1 cellular context compared by ENCODE assay signal in the genomic region with DNA sequence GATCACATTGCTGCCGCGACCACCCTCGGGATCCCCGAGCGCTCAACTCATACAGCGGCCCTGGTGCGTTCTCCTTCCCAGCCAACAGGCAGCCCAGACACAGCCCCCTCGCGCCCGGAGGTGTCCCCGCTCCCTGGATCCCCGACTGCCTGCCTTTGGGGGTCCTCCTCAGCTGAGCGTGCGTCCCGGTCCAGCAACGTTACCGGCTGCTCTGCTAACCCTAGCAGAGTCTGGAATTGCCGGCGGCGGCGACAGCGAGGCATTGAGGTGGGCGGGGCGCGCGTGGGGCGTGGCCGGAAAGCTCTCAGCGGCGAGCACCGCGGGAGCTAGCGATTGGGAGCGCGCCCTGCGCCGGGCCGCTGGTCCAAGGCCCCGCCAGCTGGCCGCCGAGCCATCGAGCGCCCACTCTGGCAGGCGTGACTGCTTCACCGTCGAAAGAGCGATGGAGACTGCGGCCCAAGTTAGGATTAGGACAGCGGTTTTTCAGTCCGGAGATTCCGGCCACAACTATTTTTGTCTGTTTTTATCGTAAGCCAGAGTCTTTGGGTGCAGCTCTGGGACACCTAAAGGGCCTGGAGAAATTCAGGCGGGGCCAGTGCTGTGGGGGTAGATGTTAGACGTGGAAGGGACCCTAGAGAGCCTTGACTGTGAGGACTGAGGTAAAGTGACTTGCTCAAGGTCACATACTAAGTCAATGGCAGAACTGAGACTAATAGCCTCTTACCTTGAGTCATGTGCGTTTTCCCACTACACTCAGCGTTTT.
A peak's percentile ranks its signal among the peaks of the same experiment; 100 is the strongest.
TF ChIP-seq lines count a peak whose summit lies in the region.

A gene (minus strand): TSS at position 232 of the 763 bp plus-strand sequence. CDS start 17,575 bp downstream, outside the sequence.

TF ChIP-seq in HepG2, 621 proteins besides CTCF, POLR2A, EP300 and RAD21 (continued from another document and continues in another):
- TF ChIP-seq, protein P1, sequence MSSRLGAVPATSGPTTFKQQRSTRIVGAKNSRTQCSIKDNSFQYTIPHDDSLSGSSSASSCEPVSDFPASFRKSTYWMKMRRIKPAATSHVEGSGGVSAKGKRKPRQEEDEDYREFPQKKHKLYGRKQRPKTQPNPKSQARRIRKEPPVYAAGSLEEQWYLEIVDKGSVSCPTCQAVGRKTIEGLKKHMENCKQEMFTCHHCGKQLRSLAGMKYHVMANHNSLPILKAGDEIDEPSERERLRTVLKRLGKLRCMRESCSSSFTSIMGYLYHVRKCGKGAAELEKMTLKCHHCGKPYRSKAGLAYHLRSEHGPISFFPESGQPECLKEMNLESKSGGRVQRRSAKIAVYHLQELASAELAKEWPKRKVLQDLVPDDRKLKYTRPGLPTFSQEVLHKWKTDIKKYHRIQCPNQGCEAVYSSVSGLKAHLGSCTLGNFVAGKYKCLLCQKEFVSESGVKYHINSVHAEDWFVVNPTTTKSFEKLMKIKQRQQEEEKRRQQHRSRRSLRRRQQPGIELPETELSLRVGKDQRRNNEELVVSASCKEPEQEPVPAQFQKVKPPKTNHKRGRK (CRISPR knock-in tag; IDR thresholded peaks at IDR 0.05): peak; percentile 92; the same call in 1 of the 2 replicates
- TF ChIP-seq ZFP36L2 (CRISPR knock-in tag; IDR thresholded peaks at IDR 0.05) (peak; percentile 92), KAT2B (IDR thresholded peaks at IDR 0.05; ENCODE audit: borderline replicate concordance, low read depth, low read length) (peak; percentile 29; the same call in 1 of the 2 replicates), POGZ (CRISPR knock-in tag; IDR thresholded peaks at IDR 0.05) (peak; percentile 99), FOXM1 (CRISPR knock-in tag; IDR thresholded peaks at IDR 0.05) (no peak; the same call in 1 of the 2 replicates), AGO2 (optimal IDR thresholded peaks at IDR 0.05; ENCODE audit: low read depth, low read length) (peak; percentile 95), ZNF30 (CRISPR knock-in tag; IDR thresholded peaks at IDR 0.05) (no peak; the same call in 1 of the 2 replicates), ZNF446 (CRISPR knock-in tag; IDR thresholded peaks at IDR 0.05) (0 out of 2 replicates have a peak, but pooled peaks have one; percentile 6), YY1 (IDR thresholded peaks at IDR 0.05; ENCODE audit: insufficient read depth, insufficient replicate concordance, low read depth, low read length) (peak; percentile 94), ARHGAP35 (CRISPR knock-in tag; IDR thresholded peaks at IDR 0.05; ENCODE audit: borderline replicate concordance) (peak; percentile 100), PPARG (CRISPR knock-in tag; conservative IDR thresholded peaks at IDR 0.05) (peak; percentile 85; the same call in 1 of the 2 replicates), U2AF1 (optimal IDR thresholded peaks at IDR 0.05; ENCODE audit: low read depth, low read length) (peak; percentile 89), BRD4 (CRISPR knock-in tag; IDR thresholded peaks at IDR 0.05) (peak; percentile 83; the same call in 1 of the 2 replicates), MXI1 (IDR thresholded peaks at IDR 0.05; ENCODE audit: borderline replicate concordance, low read depth, low read length) (peak; percentile 95), ZSCAN21 (CRISPR knock-in tag; IDR thresholded peaks at IDR 0.05; ENCODE audit: borderline replicate concordance) (peak; percentile 98), MIER3 (CRISPR knock-in tag; IDR thresholded peaks at IDR 0.05; ENCODE audit: borderline replicate concordance) (peak; percentile 97), FOSL1 (CRISPR knock-in tag; IDR thresholded peaks at IDR 0.05; ENCODE audit: borderline replicate concordance) (peak; percentile 39; the same call in 1 of the 2 replicates), KDM5B (CRISPR knock-in tag; IDR thresholded peaks at IDR 0.05; ENCODE audit: borderline replicate concordance) (peak; percentile 99), RCOR2 (CRISPR knock-in tag; IDR thresholded peaks at IDR 0.05) (peak; percentile 93), NR3C1 (CRISPR knock-in tag; IDR thresholded peaks at IDR 0.05) (0 out of 2 replicates have a peak, but pooled peaks have one; percentile 81), ADNP (CRISPR knock-in tag; IDR thresholded peaks at IDR 0.05) (no peak; the same call in none of the 2 replicates), SNRNP70 (IDR thresholded peaks at IDR 0.05; ENCODE audit: low read depth, low read length) (no peak), CCDC6 (CRISPR knock-in tag; IDR thresholded peaks at IDR 0.05) (peak; percentile 96), KDM1A (CRISPR knock-in tag; IDR thresholded peaks at IDR 0.05) (peak; percentile 92), ATF7 (IDR thresholded peaks at IDR 0.05) (no peak), ATF7 (CRISPR knock-in tag; IDR thresholded peaks at IDR 0.05) (peak; percentile 95), ZNF33B (CRISPR knock-in tag; IDR thresholded peaks at IDR 0.05) (peak; percentile 99), TOPORS (CRISPR knock-in tag; IDR thresholded peaks at IDR 0.05) (peak; percentile 99), JUN (CRISPR knock-in tag; IDR thresholded peaks at IDR 0.05) (peak; percentile 93), ZNF432 (CRISPR knock-in tag; IDR thresholded peaks at IDR 0.05; ENCODE audit: borderline replicate concordance) (0 out of 2 replicates have a peak, but pooled peaks have one; percentile 85), ZNF264 (CRISPR knock-in tag; IDR thresholded peaks at IDR 0.05) (peak; percentile 97), GABPB1 (CRISPR knock-in tag; IDR thresholded peaks at IDR 0.05) (peak; percentile 95)
- TF ChIP-seq, protein P2, sequence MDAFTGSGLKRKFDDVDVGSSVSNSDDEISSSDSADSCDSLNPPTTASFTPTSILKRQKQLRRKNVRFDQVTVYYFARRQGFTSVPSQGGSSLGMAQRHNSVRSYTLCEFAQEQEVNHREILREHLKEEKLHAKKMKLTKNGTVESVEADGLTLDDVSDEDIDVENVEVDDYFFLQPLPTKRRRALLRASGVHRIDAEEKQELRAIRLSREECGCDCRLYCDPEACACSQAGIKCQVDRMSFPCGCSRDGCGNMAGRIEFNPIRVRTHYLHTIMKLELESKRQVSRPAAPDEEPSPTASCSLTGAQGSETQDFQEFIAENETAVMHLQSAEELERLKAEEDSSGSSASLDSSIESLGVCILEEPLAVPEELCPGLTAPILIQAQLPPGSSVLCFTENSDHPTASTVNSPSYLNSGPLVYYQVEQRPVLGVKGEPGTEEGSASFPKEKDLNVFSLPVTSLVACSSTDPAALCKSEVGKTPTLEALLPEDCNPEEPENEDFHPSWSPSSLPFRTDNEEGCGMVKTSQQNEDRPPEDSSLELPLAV (CRISPR knock-in tag; conservative IDR thresholded peaks at IDR 0.05; ENCODE audit: low read depth): peak; percentile 98
- TF ChIP-seq, protein P3, sequence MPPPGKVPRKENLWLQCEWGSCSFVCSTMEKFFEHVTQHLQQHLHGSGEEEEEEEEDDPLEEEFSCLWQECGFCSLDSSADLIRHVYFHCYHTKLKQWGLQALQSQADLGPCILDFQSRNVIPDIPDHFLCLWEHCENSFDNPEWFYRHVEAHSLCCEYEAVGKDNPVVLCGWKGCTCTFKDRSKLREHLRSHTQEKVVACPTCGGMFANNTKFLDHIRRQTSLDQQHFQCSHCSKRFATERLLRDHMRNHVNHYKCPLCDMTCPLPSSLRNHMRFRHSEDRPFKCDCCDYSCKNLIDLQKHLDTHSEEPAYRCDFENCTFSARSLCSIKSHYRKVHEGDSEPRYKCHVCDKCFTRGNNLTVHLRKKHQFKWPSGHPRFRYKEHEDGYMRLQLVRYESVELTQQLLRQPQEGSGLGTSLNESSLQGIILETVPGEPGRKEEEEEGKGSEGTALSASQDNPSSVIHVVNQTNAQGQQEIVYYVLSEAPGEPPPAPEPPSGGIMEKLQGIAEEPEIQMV (CRISPR knock-in tag; IDR thresholded peaks at IDR 0.05; ENCODE audit: low read depth): peak; percentile 95
- TF ChIP-seq, protein P4, sequence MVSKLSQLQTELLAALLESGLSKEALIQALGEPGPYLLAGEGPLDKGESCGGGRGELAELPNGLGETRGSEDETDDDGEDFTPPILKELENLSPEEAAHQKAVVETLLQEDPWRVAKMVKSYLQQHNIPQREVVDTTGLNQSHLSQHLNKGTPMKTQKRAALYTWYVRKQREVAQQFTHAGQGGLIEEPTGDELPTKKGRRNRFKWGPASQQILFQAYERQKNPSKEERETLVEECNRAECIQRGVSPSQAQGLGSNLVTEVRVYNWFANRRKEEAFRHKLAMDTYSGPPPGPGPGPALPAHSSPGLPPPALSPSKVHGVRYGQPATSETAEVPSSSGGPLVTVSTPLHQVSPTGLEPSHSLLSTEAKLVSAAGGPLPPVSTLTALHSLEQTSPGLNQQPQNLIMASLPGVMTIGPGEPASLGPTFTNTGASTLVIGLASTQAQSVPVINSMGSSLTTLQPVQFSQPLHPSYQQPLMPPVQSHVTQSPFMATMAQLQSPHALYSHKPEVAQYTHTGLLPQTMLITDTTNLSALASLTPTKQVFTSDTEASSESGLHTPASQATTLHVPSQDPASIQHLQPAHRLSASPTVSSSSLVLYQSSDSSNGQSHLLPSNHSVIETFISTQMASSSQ (IDR thresholded peaks at IDR 0.05; ENCODE audit: low read depth): no peak
- TF ChIP-seq, protein P4 (CRISPR knock-in tag; IDR thresholded peaks at IDR 0.05; ENCODE audit: borderline replicate concordance): peak; percentile 96
- TF ChIP-seq, protein P5, sequence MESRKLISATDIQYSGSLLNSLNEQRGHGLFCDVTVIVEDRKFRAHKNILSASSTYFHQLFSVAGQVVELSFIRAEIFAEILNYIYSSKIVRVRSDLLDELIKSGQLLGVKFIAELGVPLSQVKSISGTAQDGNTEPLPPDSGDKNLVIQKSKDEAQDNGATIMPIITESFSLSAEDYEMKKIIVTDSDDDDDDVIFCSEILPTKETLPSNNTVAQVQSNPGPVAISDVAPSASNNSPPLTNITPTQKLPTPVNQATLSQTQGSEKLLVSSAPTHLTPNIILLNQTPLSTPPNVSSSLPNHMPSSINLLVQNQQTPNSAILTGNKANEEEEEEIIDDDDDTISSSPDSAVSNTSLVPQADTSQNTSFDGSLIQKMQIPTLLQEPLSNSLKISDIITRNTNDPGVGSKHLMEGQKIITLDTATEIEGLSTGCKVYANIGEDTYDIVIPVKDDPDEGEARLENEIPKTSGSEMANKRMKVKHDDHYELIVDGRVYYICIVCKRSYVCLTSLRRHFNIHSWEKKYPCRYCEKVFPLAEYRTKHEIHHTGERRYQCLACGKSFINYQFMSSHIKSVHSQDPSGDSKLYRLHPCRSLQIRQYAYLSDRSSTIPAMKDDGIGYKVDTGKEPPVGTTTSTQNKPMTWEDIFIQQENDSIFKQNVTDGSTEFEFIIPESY (CRISPR knock-in tag; IDR thresholded peaks at IDR 0.05): peak; percentile 42
- TF ChIP-seq, protein P6, sequence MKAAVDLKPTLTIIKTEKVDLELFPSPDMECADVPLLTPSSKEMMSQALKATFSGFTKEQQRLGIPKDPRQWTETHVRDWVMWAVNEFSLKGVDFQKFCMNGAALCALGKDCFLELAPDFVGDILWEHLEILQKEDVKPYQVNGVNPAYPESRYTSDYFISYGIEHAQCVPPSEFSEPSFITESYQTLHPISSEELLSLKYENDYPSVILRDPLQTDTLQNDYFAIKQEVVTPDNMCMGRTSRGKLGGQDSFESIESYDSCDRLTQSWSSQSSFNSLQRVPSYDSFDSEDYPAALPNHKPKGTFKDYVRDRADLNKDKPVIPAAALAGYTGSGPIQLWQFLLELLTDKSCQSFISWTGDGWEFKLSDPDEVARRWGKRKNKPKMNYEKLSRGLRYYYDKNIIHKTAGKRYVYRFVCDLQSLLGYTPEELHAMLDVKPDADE (CRISPR knock-in tag; IDR thresholded peaks at IDR 0.05): no peak; the same call in 1 of the 2 replicates
- TF ChIP-seq, protein P7, sequence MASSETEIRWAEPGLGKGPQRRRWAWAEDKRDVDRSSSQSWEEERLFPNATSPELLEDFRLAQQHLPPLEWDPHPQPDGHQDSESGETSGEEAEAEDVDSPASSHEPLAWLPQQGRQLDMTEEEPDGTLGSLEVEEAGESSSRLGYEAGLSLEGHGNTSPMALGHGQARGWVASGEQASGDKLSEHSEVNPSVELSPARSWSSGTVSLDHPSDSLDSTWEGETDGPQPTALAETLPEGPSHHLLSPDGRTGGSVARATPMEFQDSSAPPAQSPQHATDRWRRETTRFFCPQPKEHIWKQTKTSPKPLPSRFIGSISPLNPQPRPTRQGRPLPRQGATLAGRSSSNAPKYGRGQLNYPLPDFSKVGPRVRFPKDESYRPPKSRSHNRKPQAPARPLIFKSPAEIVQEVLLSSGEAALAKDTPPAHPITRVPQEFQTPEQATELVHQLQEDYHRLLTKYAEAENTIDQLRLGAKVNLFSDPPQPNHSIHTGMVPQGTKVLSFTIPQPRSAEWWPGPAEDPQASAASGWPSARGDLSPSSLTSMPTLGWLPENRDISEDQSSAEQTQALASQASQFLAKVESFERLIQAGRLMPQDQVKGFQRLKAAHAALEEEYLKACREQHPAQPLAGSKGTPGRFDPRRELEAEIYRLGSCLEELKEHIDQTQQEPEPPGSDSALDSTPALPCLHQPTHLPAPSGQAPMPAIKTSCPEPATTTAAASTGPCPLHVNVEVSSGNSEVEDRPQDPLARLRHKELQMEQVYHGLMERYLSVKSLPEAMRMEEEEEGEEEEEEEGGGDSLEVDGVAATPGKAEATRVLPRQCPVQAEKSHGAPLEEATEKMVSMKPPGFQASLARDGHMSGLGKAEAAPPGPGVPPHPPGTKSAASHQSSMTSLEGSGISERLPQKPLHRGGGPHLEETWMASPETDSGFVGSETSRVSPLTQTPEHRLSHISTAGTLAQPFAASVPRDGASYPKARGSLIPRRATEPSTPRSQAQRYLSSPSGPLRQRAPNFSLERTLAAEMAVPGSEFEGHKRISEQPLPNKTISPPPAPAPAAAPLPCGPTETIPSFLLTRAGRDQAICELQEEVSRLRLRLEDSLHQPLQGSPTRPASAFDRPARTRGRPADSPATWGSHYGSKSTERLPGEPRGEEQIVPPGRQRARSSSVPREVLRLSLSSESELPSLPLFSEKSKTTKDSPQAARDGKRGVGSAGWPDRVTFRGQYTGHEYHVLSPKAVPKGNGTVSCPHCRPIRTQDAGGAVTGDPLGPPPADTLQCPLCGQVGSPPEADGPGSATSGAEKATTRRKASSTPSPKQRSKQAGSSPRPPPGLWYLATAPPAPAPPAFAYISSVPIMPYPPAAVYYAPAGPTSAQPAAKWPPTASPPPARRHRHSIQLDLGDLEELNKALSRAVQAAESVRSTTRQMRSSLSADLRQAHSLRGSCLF (CRISPR knock-in tag; IDR thresholded peaks at IDR 0.05; ENCODE audit: borderline replicate concordance): no peak; the same call in 1 of the 2 replicates
- TF ChIP-seq, protein P8, sequence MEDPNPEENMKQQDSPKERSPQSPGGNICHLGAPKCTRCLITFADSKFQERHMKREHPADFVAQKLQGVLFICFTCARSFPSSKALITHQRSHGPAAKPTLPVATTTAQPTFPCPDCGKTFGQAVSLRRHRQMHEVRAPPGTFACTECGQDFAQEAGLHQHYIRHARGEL (CRISPR knock-in tag; IDR thresholded peaks at IDR 0.05): peak; percentile 100
- TF ChIP-seq, protein P9, sequence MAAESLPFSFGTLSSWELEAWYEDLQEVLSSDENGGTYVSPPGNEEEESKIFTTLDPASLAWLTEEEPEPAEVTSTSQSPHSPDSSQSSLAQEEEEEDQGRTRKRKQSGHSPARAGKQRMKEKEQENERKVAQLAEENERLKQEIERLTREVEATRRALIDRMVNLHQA (CRISPR knock-in tag; IDR thresholded peaks at IDR 0.05): peak; percentile 61; the same call in 1 of the 2 replicates
